ENCODE assay signal across 23 cellular contexts in genomic region chr1:221903594-221903993, GRCh38.
"Had no signal": no experiment of that assay in that cellular context is flagged by ENCODE, and none has a peak within 500 bp of the region (broad histone marks: within the 10 kb centered on the region; RNA-seq: fewer than 3 reads in every experiment).

No MANE protein-coding gene starts in this region.

- H3K27ac ChIP-seq: coronary artery, dorsolateral prefrontal cortex, esophagus squamous epithelium, gastrocnemius medialis, heart right ventricle, left lung, lower lobe of right lung had no signal

- H3K36me3 ChIP-seq: esophagus squamous epithelium, gastrocnemius medialis, heart right ventricle, left lung, lower lobe of right lung had no signal

- H3K4me3 ChIP-seq: coronary artery, dorsolateral prefrontal cortex, esophagus squamous epithelium, gastrocnemius medialis, heart right ventricle, left lung, lower lobe of right lung had no signal

- H3K9me3 ChIP-seq: esophagus squamous epithelium, gastrocnemius medialis, heart right ventricle, left lung, lower lobe of right lung had no signal

- ATAC-seq: gastrocnemius medialis, left cardiac atrium, left lung, left ventricle myocardium superior had no signal

- H3K27me3 ChIP-seq: dorsolateral prefrontal cortex, esophagus squamous epithelium, gastrocnemius medialis, heart right ventricle, left lung had no signal

- H3K4me1 ChIP-seq: esophagus squamous epithelium, gastrocnemius medialis, heart right ventricle, left lung, lower lobe of right lung had no signal

- FAIRE-seq: colon, endothelial cell of umbilical vein, islet of Langerhans, keratinocyte had no signal

- DNase-seq: dermis blood vessel endothelial cell; dorsolateral prefrontal cortex; effector CD4-positive, alpha-beta T cell; effector memory CD4-positive, alpha-beta T cell; esophagus squamous epithelium; foreskin fibroblast; foreskin melanocyte; gastrocnemius medialis; glutamatergic neuron; head of caudate nucleus; heart right ventricle; hippocampal formation; left cardiac atrium; left ventricle myocardium superior; lower lobe of right lung; mesendoderm; midbrain had no signal
